In the genomic region with DNA sequence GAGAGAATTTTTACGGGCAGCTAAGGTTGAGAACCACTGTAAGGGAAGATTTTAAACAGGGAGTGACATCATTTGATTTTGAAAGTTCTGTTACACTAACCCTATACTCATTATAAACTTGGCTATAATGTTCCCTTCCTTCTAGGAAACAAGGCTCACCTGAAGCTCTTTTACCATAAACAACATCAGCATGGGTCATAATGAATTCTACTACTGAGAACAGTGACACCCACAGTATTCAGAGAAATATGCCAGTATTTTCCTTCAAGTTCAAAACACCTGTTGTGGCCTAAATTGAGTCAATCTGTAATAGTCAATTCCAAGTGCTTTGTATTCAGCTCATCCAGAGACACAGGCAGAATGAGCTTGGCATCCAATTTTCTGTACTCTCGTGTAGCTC, we compare ENCODE assay signal across 1 cellular context.
TF ChIP-seq lines count a peak whose summit lies in the region.

No MANE protein-coding gene starts in this region.

TF ChIP-seq in A549, 52 proteins besides CTCF, POLR2A, EP300 and RAD21 (continued from another document):
- TF ChIP-seq, protein P1, sequence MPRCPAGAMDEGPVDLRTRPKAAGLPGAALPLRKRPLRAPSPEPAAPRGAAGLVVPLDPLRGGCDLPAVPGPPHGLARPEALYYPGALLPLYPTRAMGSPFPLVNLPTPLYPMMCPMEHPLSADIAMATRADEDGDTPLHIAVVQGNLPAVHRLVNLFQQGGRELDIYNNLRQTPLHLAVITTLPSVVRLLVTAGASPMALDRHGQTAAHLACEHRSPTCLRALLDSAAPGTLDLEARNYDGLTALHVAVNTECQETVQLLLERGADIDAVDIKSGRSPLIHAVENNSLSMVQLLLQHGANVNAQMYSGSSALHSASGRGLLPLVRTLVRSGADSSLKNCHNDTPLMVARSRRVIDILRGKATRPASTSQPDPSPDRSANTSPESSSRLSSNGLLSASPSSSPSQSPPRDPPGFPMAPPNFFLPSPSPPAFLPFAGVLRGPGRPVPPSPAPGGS (IDR thresholded peaks at IDR 0.05), result no peak
- TF ChIP-seq NPAS2 (CRISPR knock-in tag; IDR thresholded peaks at IDR 0.05; ENCODE audit: borderline replicate concordance), result no peak
- no peak for TF ChIP-seq SREBF2 (IDR thresholded peaks at IDR 0.05)
- no peak for TF ChIP-seq ZC3H11A (IDR thresholded peaks at IDR 0.05)
